In the genomic region with DNA sequence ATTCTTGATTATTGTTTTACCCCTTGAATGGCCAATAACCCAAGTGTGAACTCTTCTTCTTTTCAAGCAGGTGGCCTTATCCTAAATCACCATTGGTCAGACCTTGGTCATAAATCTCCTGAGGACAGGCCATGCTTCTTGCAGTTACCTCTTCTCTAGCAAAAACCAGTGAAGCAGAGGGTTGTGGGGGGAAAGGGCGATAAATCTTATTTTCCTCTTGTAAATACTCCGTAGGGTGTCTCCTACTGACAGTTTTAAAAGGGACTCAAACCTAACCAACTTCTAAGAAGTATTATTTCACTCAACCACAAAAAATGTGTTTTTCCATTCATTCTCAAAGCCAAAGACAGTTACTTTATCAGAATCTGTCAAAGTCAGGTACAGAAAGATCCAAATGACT, we compare ENCODE assay signal across 8 cellular contexts.
"Had no signal": no experiment of that assay in that cellular context is flagged by ENCODE, and none has a peak within 500 bp of the region (broad histone marks: within the 10 kb centered on the region; RNA-seq: fewer than 3 reads in every experiment).

No MANE protein-coding gene starts in this region.

- H3K4me3 ChIP-seq: GM23338 had no signal

- H2AFZ ChIP-seq: GM23338 had no signal

- H3K4me2 ChIP-seq: GM23338 had no signal

- H3K4me3 Mint-ChIP-seq: GM23338, H9 had no signal

- DNase-seq: H9, HCEC 1CT, IMR-90, KBM-7 had no signal

- H3K9me3 Mint-ChIP-seq: H9 had no signal

- ATAC-seq: GM23338 had no signal

- FAIRE-seq: H1, H54, HTR-8/SVneo had no signal

- H3K27ac Mint-ChIP-seq: GM23338 had no signal
